1 cellular context compared by ENCODE assay signal in genomic region chr19:15935167-15935702, GRCh38.
TF ChIP-seq lines count a peak whose summit lies in the region.

No MANE protein-coding gene starts in this region.

TF ChIP-seq in HepG2, 621 proteins besides CTCF, POLR2A, EP300 and RAD21:
- TF ChIP-seq SOX5 (CRISPR knock-in tag; IDR thresholded peaks at IDR 0.05; ENCODE audit: borderline replicate concordance) (no peak), ZNF747 (CRISPR knock-in tag; IDR thresholded peaks at IDR 0.05; ENCODE audit: borderline replicate concordance) (no peak), ZNF629 (CRISPR knock-in tag; conservative IDR thresholded peaks at IDR 0.05) (peak; percentile 96), HNF4G (IDR thresholded peaks at IDR 0.05; ENCODE audit: borderline replicate concordance, low read depth, low read length) (no peak), HNF4G (CRISPR knock-in tag; IDR thresholded peaks at IDR 0.05; ENCODE audit: borderline replicate concordance, low read depth) (no peak), ZMYM3 (CRISPR knock-in tag; IDR thresholded peaks at IDR 0.05) (peak; percentile 64), ZNF136 (CRISPR knock-in tag; IDR thresholded peaks at IDR 0.05; ENCODE audit: low read depth) (no peak), KMT2B (CRISPR knock-in tag; IDR thresholded peaks at IDR 0.05) (peak; percentile 2; the same call in 1 of the 2 replicates), ZNF672 (CRISPR knock-in tag; IDR thresholded peaks at IDR 0.05) (no peak), ADNP (CRISPR knock-in tag; IDR thresholded peaks at IDR 0.05) (0 out of 2 replicates have a peak, but pooled peaks have one; percentile 64), ZNF383 (CRISPR knock-in tag; IDR thresholded peaks at IDR 0.05; ENCODE audit: borderline replicate concordance) (0 out of 2 replicates have a peak, but pooled peaks have one; percentile 44), HDAC6 (IDR thresholded peaks at IDR 0.05; ENCODE audit: low read depth, low read length) (no peak), ZNF251 (CRISPR knock-in tag; IDR thresholded peaks at IDR 0.05) (0 out of 2 replicates have a peak, but pooled peaks have one; percentile 6), MYNN (CRISPR knock-in tag; IDR thresholded peaks at IDR 0.05; ENCODE audit: low read depth) (no peak)
- TF ChIP-seq, protein P1, sequence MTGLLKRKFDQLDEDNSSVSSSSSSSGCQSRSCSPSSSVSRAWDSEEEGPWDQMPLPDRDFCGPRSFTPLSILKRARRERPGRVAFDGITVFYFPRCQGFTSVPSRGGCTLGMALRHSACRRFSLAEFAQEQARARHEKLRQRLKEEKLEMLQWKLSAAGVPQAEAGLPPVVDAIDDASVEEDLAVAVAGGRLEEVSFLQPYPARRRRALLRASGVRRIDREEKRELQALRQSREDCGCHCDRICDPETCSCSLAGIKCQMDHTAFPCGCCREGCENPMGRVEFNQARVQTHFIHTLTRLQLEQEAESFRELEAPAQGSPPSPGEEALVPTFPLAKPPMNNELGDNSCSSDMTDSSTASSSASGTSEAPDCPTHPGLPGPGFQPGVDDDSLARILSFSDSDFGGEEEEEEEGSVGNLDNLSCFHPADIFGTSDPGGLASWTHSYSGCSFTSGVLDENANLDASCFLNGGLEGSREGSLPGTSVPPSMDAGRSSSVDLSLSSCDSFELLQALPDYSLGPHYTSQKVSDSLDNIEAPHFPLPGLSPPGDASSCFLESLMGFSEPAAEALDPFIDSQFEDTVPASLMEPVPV (CRISPR knock-in tag; IDR thresholded peaks at IDR 0.05) = 0 out of 2 replicates have a peak, but pooled peaks have one; percentile 7
TF ChIP-seq in HepG2: peak in this region for 7.
